Comparison of ENCODE assay signal across 1 cellular context in the genomic region with DNA sequence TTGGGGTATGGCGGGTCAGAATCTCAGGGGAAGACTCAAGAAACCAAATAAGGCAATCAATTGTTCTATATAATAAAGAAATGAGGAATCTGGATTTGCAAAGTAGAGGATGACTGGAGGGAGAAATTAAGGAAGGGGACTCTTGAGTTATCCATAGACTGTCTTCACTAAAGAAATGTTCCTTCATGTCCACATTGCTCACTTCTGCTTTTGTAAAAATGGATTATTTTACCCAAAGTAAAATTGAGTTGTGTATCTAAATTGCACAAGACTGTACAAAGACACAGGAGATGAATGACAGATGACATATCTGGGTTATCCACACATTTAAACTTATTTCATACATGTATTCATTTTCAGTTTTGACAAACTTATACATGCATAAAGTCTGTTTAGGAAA.
A peak's percentile ranks its signal among the peaks of the same experiment; 100 is the strongest.
TF ChIP-seq lines count a peak whose summit lies in the region.

No MANE protein-coding gene starts in this region.

TF ChIP-seq in K562, 482 proteins besides CTCF, POLR2A, EP300 and RAD21:
- peak; percentile 42; the same call in 1 of the 2 replicates for TF ChIP-seq SPI1 (IDR thresholded peaks at IDR 0.05; ENCODE audit: borderline replicate concordance, low read depth, low read length)
- TF ChIP-seq, protein P1, sequence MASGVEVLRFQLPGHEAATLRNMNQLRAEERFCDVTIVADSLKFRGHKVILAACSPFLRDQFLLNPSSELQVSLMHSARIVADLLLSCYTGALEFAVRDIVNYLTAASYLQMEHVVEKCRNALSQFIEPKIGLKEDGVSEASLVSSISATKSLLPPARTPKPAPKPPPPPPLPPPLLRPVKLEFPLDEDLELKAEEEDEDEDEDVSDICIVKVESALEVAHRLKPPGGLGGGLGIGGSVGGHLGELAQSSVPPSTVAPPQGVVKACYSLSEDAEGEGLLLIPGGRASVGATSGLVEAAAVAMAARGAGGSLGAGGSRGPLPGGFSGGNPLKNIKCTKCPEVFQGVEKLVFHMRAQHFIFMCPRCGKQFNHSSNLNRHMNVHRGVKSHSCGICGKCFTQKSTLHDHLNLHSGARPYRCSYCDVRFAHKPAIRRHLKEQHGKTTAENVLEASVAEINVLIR (CRISPR knock-in tag; IDR thresholded peaks at IDR 0.05) = no peak
